1 cellular context compared by ENCODE assay signal in genomic region chr9:747567-747966, GRCh38.
TF ChIP-seq lines count a peak whose summit lies in the region.

No MANE protein-coding gene starts in this region.

TF ChIP-seq in IMR-90, 13 proteins besides CTCF, POLR2A, EP300 and RAD21:
- TF ChIP-seq FOS (IDR thresholded peaks at IDR 0.05; ENCODE audit: low read depth, low read length) (no peak), NFE2L2 (IDR thresholded peaks at IDR 0.05; ENCODE audit: low read depth, low read length) (no peak), MAFK (IDR thresholded peaks at IDR 0.05; ENCODE audit: low read depth, low read length) (no peak), RCOR1 (IDR thresholded peaks at IDR 0.05; ENCODE audit: insufficient replicate concordance, low read length) (no peak), MAZ (IDR thresholded peaks at IDR 0.05; ENCODE audit: borderline replicate concordance, low read depth, low read length) (no peak), SMC3 (IDR thresholded peaks at IDR 0.05; ENCODE audit: low read depth, low read length) (no peak), RFX5 (IDR thresholded peaks at IDR 0.05; ENCODE audit: low read depth, low read length) (no peak), CEBPB (IDR thresholded peaks at IDR 0.05; ENCODE audit: low read depth, low read length) (no peak), CHD1 (IDR thresholded peaks at IDR 0.05; ENCODE audit: low read depth, low read length) (no peak), ELK1 (IDR thresholded peaks at IDR 0.05; ENCODE audit: borderline replicate concordance, low read depth, low read length) (no peak), MXI1 (IDR thresholded peaks at IDR 0.05; ENCODE audit: borderline replicate concordance, low read depth, low read length) (no peak), BHLHE40 (IDR thresholded peaks at IDR 0.05; ENCODE audit: low read depth, low read length) (no peak), USF2 (IDR thresholded peaks at IDR 0.05; ENCODE audit: low read depth, low read length) (no peak)
